Comparison of ENCODE assay signal across 7 cellular contexts in the genomic region with DNA sequence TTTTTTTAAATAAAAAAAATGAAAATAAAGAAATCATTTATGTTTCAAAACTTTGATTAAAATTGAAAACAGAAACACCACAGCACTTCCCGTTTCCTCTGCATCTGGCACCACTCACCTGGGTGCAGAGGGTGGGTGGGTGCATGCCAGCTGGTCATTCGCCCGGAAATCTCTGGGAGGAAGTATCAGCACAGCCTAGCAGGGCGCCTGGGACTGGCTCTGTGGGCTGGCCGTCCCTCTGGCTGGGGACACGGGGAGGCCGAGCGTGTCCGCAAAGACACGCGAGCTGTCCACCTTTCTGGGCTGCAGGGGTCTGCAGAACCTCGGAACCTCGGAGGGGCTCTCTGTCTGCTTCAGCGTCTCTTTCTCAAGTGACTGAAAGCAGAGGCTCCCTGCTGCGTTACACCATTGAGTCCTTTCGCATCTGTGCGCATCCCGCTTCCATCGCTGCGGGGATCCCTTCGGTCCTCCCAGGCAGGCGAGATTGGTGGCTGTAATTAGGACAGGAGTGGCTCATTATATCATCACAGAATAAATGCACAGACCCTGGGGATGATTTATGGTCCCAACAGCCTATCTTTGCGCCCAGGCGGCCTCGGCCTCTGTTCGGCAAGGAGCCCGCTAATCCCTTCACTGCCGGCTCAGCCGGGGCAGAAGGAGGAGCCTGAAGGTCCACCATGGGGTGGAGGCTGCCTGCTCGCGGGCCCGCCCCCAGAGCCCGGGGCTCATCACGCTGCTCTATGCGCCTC. TPM values are rescaled to one million over a fixed set of nuclear protein-coding genes. Genes with fewer than 3 reads are reported as not detected.
DNase-seq lines count a peak whose midpoint lies in the region; ATAC-seq and TF ChIP-seq lines count a peak whose summit lies in the region.

No MANE protein-coding gene starts in this region.

- TF ChIP-seq CTCF in fibroblast of lung (conservative IDR thresholded peaks at IDR 0.05 in 1 of 2, IDR thresholded peaks at IDR 0.05 in 1 of 2; ENCODE audit: low read depth in 1 of 2, low read length in 2 of 2) (no peak), neural crest cell (conservative IDR thresholded peaks at IDR 0.05) (no peak), stomach (IDR thresholded peaks at IDR 0.05) (no peak)

- peak overlapping the region; percentile 49 for H2AFZ ChIP-seq in fibroblast of lung (ENCODE audit: low read length)

- peak; percentile 57 for ATAC-seq in GM18517 (IDR thresholded peaks at IDR 0.05; ENCODE audit: unreplicated experiment)
- peak; percentile 73 for ATAC-seq in HG03135 (IDR thresholded peaks at IDR 0.05; ENCODE audit: unreplicated experiment)

- H3K36me3 ChIP-seq in NT2/D1 (ENCODE audit: insufficient read depth, insufficient read length, low read length) (no peaks in the 10 kb centered on the region), fibroblast of lung (ENCODE audit: control insufficient read depth, insufficient read depth, low read length) (no peaks in the 10 kb centered on the region), stomach (no peaks in the 10 kb centered on the region)

- H3K27ac ChIP-seq in fibroblast of lung (ENCODE audit: insufficient read depth, low read length), result no peak overlapping the region
- peak overlapping the region; percentile 60 to 86 (median 77) for H3K27ac ChIP-seq in stomach

- no peak for TF ChIP-seq EP300 in stomach (IDR thresholded peaks at IDR 0.05)

- H3K4me1 Mint-ChIP-seq in activated T-helper 1 cell treated with anti-CD3 and anti-CD28 coated beads, Interleukin-12 subunit alpha, Interleukin-12 subunit beta, Interleukin-2, Interleukin-4 antibody, amounts not matched to agents 30 ng/mL and 10 ng/mL and 1 ng/mL, durations not matched to agents 14 hours and 24 hours and 36 hours (ENCODE audit: low read depth), result peaks cover 20% of the 10 kb centered on the region
- H3K4me1 Mint-ChIP-seq in neural crest cell, result peaks cover 9% of the 10 kb centered on the region

- H3K4me3 Mint-ChIP-seq in activated T-helper 1 cell treated with anti-CD3 and anti-CD28 coated beads, Interleukin-12 subunit alpha, Interleukin-12 subunit beta, Interleukin-2, Interleukin-4 antibody, amounts not matched to agents 30 ng/mL and 10 ng/mL and 1 ng/mL, durations not matched to agents 14 hours and 24 hours and 36 hours, result peak overlapping the region; percentile 76
- peak overlapping the region; percentile 64 for H3K4me3 Mint-ChIP-seq in neural crest cell

- peaks cover 25% of the 10 kb centered on the region for H3K27me3 ChIP-seq in NT2/D1 (ENCODE audit: insufficient read depth, insufficient read length)
- H3K27me3 ChIP-seq in fibroblast of lung (ENCODE audit: control insufficient read depth, insufficient read depth, low read length), result no peaks in the 10 kb centered on the region
- H3K27me3 ChIP-seq in stomach, result no peaks in the 10 kb centered on the region

- H3K79me2 ChIP-seq in fibroblast of lung (ENCODE audit: control insufficient read depth, insufficient read depth, low read length), result peaks cover 5% of the 10 kb centered on the region

- H3K4me1 ChIP-seq in NT2/D1 (ENCODE audit: insufficient read depth, insufficient read length) (peaks cover 22% of the 10 kb centered on the region), fibroblast of lung (ENCODE audit: control insufficient read depth, extremely low read depth, insufficient read depth, low read length) (peaks cover 5% of the 10 kb centered on the region), stomach (peaks cover 22 to 56% (median 33%) of the 10 kb centered on the region in 4 donors)

- no peaks in the 10 kb centered on the region for H3K9me3 ChIP-seq in NT2/D1 (ENCODE audit: insufficient read depth, low read length)
- no peaks in the 10 kb centered on the region for H3K9me3 ChIP-seq in fibroblast of lung (ENCODE audit: control insufficient read depth, insufficient read depth, low read depth, low read length)
- H3K9me3 ChIP-seq in stomach, result no peaks in the 10 kb centered on the region

- peak overlapping the region; percentile 98 for H3K4me2 ChIP-seq in fibroblast of lung (ENCODE audit: extremely low read depth, insufficient read depth, low read length)

- intact Hi-C loops in activated T-helper 1 cell treated with anti-CD3 and anti-CD28 coated beads, Interleukin-12 subunit alpha, Interleukin-12 subunit beta, Interleukin-2, Interleukin-4 antibody, amounts not matched to agents 30 ng/mL and 10 ng/mL and 1 ng/mL, durations not matched to agents 14 hours and 24 hours and 36 hours (cut with micrococcal nuclease), result no loop called here
- intact Hi-C loops in stomach (cut with DNase I; ENCODE audit: low total_unique reads), result no loop called here

- H4K20me1 ChIP-seq in fibroblast of lung (ENCODE audit: control insufficient read depth, extremely low read depth, insufficient read depth, low read length), result peaks cover 2% of the 10 kb centered on the region

- H3K36me3 Mint-ChIP-seq in activated T-helper 1 cell treated with anti-CD3 and anti-CD28 coated beads, Interleukin-12 subunit alpha, Interleukin-12 subunit beta, Interleukin-2, Interleukin-4 antibody, amounts not matched to agents 30 ng/mL and 10 ng/mL and 1 ng/mL, durations not matched to agents 14 hours and 24 hours and 36 hours (ENCODE audit: low read depth), result no peaks in the 10 kb centered on the region
- H3K36me3 Mint-ChIP-seq in neural crest cell (ENCODE audit: low read depth), result no peaks in the 10 kb centered on the region

- no peak for TF ChIP-seq POLR2A in stomach (IDR thresholded peaks at IDR 0.05)

- DNase-seq in NT2/D1 (ENCODE audit: low read depth, low spot score) (no peak), fibroblast of lung (ENCODE audit: low read depth in 2 of 2) (peak; percentile 44 to 58), neural crest cell (ENCODE audit: low read depth, low spot score) (peak; percentile 27), stomach (peak; percentile 93)
- DNase-seq in activated T-helper 1 cell treated with anti-CD3 and anti-CD28 coated beads, Interleukin-12 subunit alpha, Interleukin-12 subunit beta, Interleukin-2, Interleukin-4 antibody, amounts not matched to agents 30 ng/mL and 10 ng/mL and 1 ng/mL, durations not matched to agents 14 hours and 24 hours and 36 hours (ENCODE audit: low spot score), result peak; percentile 54

- 6 to 34% (median 16%) methylated on average over 22 to 35 of the region's 35 CpGs for WGBS in stomach, 5 donors

- no peaks in the 10 kb centered on the region for H3K9me3 Mint-ChIP-seq in activated T-helper 1 cell treated with anti-CD3 and anti-CD28 coated beads, Interleukin-12 subunit alpha, Interleukin-12 subunit beta, Interleukin-2, Interleukin-4 antibody, amounts not matched to agents 30 ng/mL and 10 ng/mL and 1 ng/mL, durations not matched to agents 14 hours and 24 hours and 36 hours
- H3K9me3 Mint-ChIP-seq in neural crest cell, result no peaks in the 10 kb centered on the region

- H3K9ac ChIP-seq in NT2/D1 (ENCODE audit: insufficient read length, low read depth) (peak overlapping the region; percentile 66), fibroblast of lung (ENCODE audit: insufficient read depth, low read length) (no peak overlapping the region)

- H3K4me3 ChIP-seq in NT2/D1 (ENCODE audit: insufficient read length, low read depth) (peak overlapping the region; percentile 12), fibroblast of lung (replicated peaks in 1 of 4; ENCODE audit: control extremely low read depth in 1 of 4, insufficient read depth in 1 of 4, low read depth in 3 of 4, low read length in 4 of 4) (peak overlapping the region; percentile 23 to 55 (median 40)), stomach (peak overlapping the region; percentile 39 to 54 (median 41))

- no peak overlapping the region for H3K27ac Mint-ChIP-seq in activated T-helper 1 cell treated with anti-CD3 and anti-CD28 coated beads, Interleukin-12 subunit alpha, Interleukin-12 subunit beta, Interleukin-2, Interleukin-4 antibody, amounts not matched to agents 30 ng/mL and 10 ng/mL and 1 ng/mL, durations not matched to agents 14 hours and 24 hours and 36 hours
- H3K27ac Mint-ChIP-seq in neural crest cell (ENCODE audit: unreplicated experiment), result no peak overlapping the region

- H3K27me3 Mint-ChIP-seq in activated T-helper 1 cell treated with anti-CD3 and anti-CD28 coated beads, Interleukin-12 subunit alpha, Interleukin-12 subunit beta, Interleukin-2, Interleukin-4 antibody, amounts not matched to agents 30 ng/mL and 10 ng/mL and 1 ng/mL, durations not matched to agents 14 hours and 24 hours and 36 hours (ENCODE audit: insufficient read depth), result no peaks in the 10 kb centered on the region
- H3K27me3 Mint-ChIP-seq in neural crest cell (ENCODE audit: low read depth), result peaks cover 2% of the 10 kb centered on the region

RNA-seq across cellular contexts. Expression of a gene that starts 17.2 kb away (rescaled TPM):
- total RNA-seq in activated T-helper 1 cell treated with anti-CD3 and anti-CD28 coated beads, Interleukin-12 subunit alpha, Interleukin-12 subunit beta, Interleukin-2, Interleukin-4 antibody, amounts not matched to agents 30 ng/mL and 10 ng/mL and 1 ng/mL, durations not matched to agents 14 hours and 24 hours and 36 hours, result 6.1 and 7.6 TPM in 2 replicates
- total RNA-seq in fibroblast of lung (2.0 and 2.1 TPM in 2 replicates), neural crest cell (24.1 and 25.2 TPM in 2 replicates), stomach (10 to 100 TPM in 1 of 5 donors, 1 to 10 TPM in 3, not detected in 1; 4.2 to 28.0 (median 4.7) TPM)
- polyA plus RNA-seq in fibroblast of lung (1.2 and 2.2 TPM in 2 replicates), stomach (1 to 10 TPM; 4.6 to 8.4 (median 4.6) TPM)
- polyA plus RNA-seq in fibroblast of lung (2012), result 6.5 and 8.6 TPM in 2 replicates
- polyA minus RNA-seq in fibroblast of lung (ENCODE audit: low replicate concordance), result 3.1 and 4.5 TPM in 2 replicates
